In the genomic region with DNA sequence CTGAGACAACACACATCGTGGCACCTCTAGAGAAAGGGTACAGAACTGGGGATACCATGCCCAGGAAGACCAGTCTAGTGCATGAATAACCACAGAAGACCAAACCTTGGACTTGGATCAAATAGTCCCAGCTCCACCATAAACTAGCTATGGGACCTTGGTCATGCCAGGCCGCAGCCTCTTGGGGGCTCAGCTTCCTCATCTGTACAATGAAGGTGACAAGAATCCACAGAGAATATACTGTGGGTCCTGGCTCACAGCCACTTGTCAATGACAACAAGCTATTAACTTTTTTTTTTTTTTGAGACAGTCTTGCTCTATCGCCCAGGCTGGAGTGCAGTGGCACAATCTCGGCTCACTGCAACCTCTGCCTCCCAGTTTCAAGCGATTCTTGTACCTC, we compare ENCODE assay signal across 20 cellular contexts. TPM values are rescaled to one million over a fixed set of nuclear protein-coding genes. Genes with fewer than 3 reads are reported as not detected.
DNase-seq lines count a peak whose midpoint lies in the region; ATAC-seq, FAIRE-seq and TF ChIP-seq lines count a peak whose summit lies in the region.
"Had no signal": no experiment of that assay in that cellular context is flagged by ENCODE, and none has a peak within 500 bp of the region (broad histone marks: within the 10 kb centered on the region; RNA-seq: fewer than 3 reads in every experiment).

No MANE protein-coding gene starts in this region.

- no peaks in the 10 kb centered on the region for H4K20me1 ChIP-seq in hepatocyte (ENCODE audit: insufficient read depth, poor library complexity, severe bottlenecking)

- no peaks in the 10 kb centered on the region for H3K4me1 ChIP-seq in HEK293 (ENCODE audit: control insufficient read depth, insufficient read depth, low read length)
- no peaks in the 10 kb centered on the region for H3K4me1 ChIP-seq in colonic mucosa
- H3K4me1 ChIP-seq in small intestine (ENCODE audit: control insufficient read depth in 2 of 2, insufficient read depth in 1 of 2, low read depth in 1 of 2, low read length in 1 of 2), result no peaks in the 10 kb centered on the region
- H3K4me1 ChIP-seq in hepatocyte (ENCODE audit: insufficient read depth), result peaks cover 5% of the 10 kb centered on the region

- ATAC-seq in GM18505 (IDR thresholded peaks at IDR 0.05; ENCODE audit: unreplicated experiment), result no peak
- ATAC-seq: lower lobe of right lung; stimulated activated naive CD8-positive, alpha-beta T cell treated with anti-CD3 and anti-CD28 coated beads, Interleukin-15, Interleukin-2, amounts not matched to agents 100 U/mL and 50 U/mL, for 24 hours; T-cell had no signal

- TF ChIP-seq POLR2A in GM18505 (IDR thresholded peaks at IDR 0.05; ENCODE audit: borderline replicate concordance, extremely low read depth, insufficient read depth, insufficient read length), result no peak

- 80 to 86% (median 81%) methylated on average over 5 of the region's 5 CpGs for WGBS in small intestine, 3 donors
- 89% methylated on average over 5 of the region's 5 CpGs for WGBS in hepatocyte (ENCODE audit: low lambda C conversion rate, missing lambda C conversion rate)

- peaks cover 12% of the 10 kb centered on the region for H3K79me2 ChIP-seq in hepatocyte

- H3K9me3 ChIP-seq in HEK293 (ENCODE audit: control insufficient read depth, insufficient read depth, low read depth, low read length) (no peaks in the 10 kb centered on the region), colonic mucosa (no peaks in the 10 kb centered on the region), small intestine (ENCODE audit: control insufficient read depth, low read depth) (no peaks in the 10 kb centered on the region), hepatocyte (ENCODE audit: low read depth) (no peaks in the 10 kb centered on the region)
- H3K9me3 ChIP-seq: lower lobe of right lung, spleen, uterus had no signal

- peak overlapping the region; percentile 93 for H3K27ac ChIP-seq in 22Rv1
- H3K27ac ChIP-seq in HEK293 (ENCODE audit: extremely low read depth, low read depth, low read length), result no peak overlapping the region
- peak overlapping the region; percentile 100 for H3K27ac ChIP-seq in RWPE1
- peak overlapping the region in 51 of 59 donors; percentile 2 to 99 (median 65) for H3K27ac ChIP-seq in dorsolateral prefrontal cortex
- no peak overlapping the region for H3K27ac ChIP-seq in colonic mucosa
- no peak overlapping the region for H3K27ac ChIP-seq in small intestine (ENCODE audit: low read depth in 1 of 2, low read length in 1 of 2)
- no peak overlapping the region for H3K27ac ChIP-seq in hepatocyte
- H3K27ac ChIP-seq: HL-60, lower lobe of right lung, spleen, uterus had no signal

- no peak overlapping the region for H3K4me2 ChIP-seq in hepatocyte

- H3K9ac ChIP-seq in colonic mucosa (ENCODE audit: low read depth in 2 of 2, low read length in 2 of 2), result no peak overlapping the region

- no peak overlapping the region for H2AFZ ChIP-seq in hepatocyte

- H3K27me3 ChIP-seq in dorsolateral prefrontal cortex (no peaks in the 10 kb centered on the region), colonic mucosa (no peaks in the 10 kb centered on the region), small intestine (ENCODE audit: control insufficient read depth in 2 of 2, insufficient read depth in 2 of 2, low read length in 2 of 2) (no peaks in the 10 kb centered on the region), hepatocyte (no peaks in the 10 kb centered on the region)
- H3K27me3 ChIP-seq: spleen, uterus had no signal

- CTCF ChIA-PET in HEK293 (lab: Yijun Ruan, JAX), result interaction anchor here (0.6 to 9.5 kb wide), 10 partner anchors 12 to 586 kb away, joined by 3 to 83 read pairs (median 4); partner anchors contain the start of gene SH3GLB2
- CTCF ChIA-PET in RWPE1 (lab: Yijun Ruan, JAX), result interaction anchor here (0.7 kb wide), 1 partner anchor 59 kb away, joined by 4 read pairs; no protein-coding TSS in a partner anchor

- intact Hi-C loops in dorsolateral prefrontal cortex (cut with DNase I) (no loop called here), colonic mucosa (cut with DNase I) (no loop called here)

- POLR2A ChIA-PET in HEK293 (lab: Yijun Ruan, JAX) (interaction anchor here (0.7 kb wide), 1 partner anchor 712 kb away, joined by 3 read pairs; no protein-coding TSS in a partner anchor), RWPE1 (lab: Yijun Ruan, JAX; ENCODE audit: low non-redundant PET) (interaction anchor here (0.6 to 1.0 kb wide), 3 partner anchors 11 to 16 kb away, joined by 3 to 4 read pairs (median 3); no protein-coding TSS in a partner anchor)

- TF ChIP-seq CTCF in 22Rv1 (IDR thresholded peaks at IDR 0.05) (no peak), HEK293 (tag by site-specific recombination; IDR thresholded peaks at IDR 0.05) (no peak), RWPE1 (conservative IDR thresholded peaks at IDR 0.05; ENCODE audit: low read depth) (no peak), dorsolateral prefrontal cortex (IDR thresholded peaks at IDR 0.05 in 54 of 56, conservative IDR thresholded peaks at IDR 0.05 in 2 of 56; ENCODE audit: low read depth in 1 of 56, partially characterized antibody in 56 of 56) (peak in 1 of 56 donors; percentile 7), colonic mucosa (IDR thresholded peaks at IDR 0.05) (no peak), hepatocyte (IDR thresholded peaks at IDR 0.05; ENCODE audit: poor library complexity) (no peak)

- H3K36me3 ChIP-seq in HEK293 (ENCODE audit: control insufficient read depth in 2 of 2, insufficient read depth in 1 of 2, low read length in 2 of 2), result no peaks in the 10 kb centered on the region
- no peaks in the 10 kb centered on the region for H3K36me3 ChIP-seq in colonic mucosa
- no peaks in the 10 kb centered on the region for H3K36me3 ChIP-seq in small intestine (ENCODE audit: control insufficient read depth in 2 of 2, insufficient read depth in 2 of 2, low read length in 2 of 2)
- no peaks in the 10 kb centered on the region for H3K36me3 ChIP-seq in hepatocyte (replicated peaks; ENCODE audit: insufficient read depth, low read depth)
- H3K36me3 ChIP-seq: lower lobe of right lung, spleen, uterus had no signal

- DNase-seq in RWPE1 (ENCODE audit: low spot score) (no peak), dorsolateral prefrontal cortex (no peak), colonic mucosa (no peak), small intestine (no peak), hepatocyte (ENCODE audit: low spot score) (no peak)
- DNase-seq: activated CD4-positive, alpha-beta T cell treated with anti-CD3 and anti-CD28 coated beads for 1 hour; amniotic stem cell; Karpas-422; naive B cell; NCI-H524; stimulated activated naive CD8-positive, alpha-beta T cell treated with anti-CD3 and anti-CD28 coated beads, Interleukin-15, Interleukin-2, amounts not matched to agents 100 U/mL and 50 U/mL, for 24 hours; T-cell; uterus had no signal

- H3K4me3 ChIP-seq in HEK293 (ENCODE audit: low read depth, low read length) (no peak overlapping the region), dorsolateral prefrontal cortex (no peak overlapping the region), colonic mucosa (no peak overlapping the region), small intestine (ENCODE audit: low read depth in 1 of 2, low read length in 2 of 2) (no peak overlapping the region), hepatocyte (no peak overlapping the region)
- H3K4me3 ChIP-seq: lower lobe of right lung, spleen, uterus had no signal

- FAIRE-seq in small intestine (lab: Jason Lieb, UNC), result no peak
- FAIRE-seq: frontal cortex had no signal

- H3K9me2 ChIP-seq in hepatocyte (replicated peaks; ENCODE audit: insufficient read depth), result no peaks in the 10 kb centered on the region

TF ChIP-seq in HEK293, 187 proteins besides CTCF, POLR2A, EP300 and RAD21 (continues in another document):
- TF ChIP-seq, protein P1, sequence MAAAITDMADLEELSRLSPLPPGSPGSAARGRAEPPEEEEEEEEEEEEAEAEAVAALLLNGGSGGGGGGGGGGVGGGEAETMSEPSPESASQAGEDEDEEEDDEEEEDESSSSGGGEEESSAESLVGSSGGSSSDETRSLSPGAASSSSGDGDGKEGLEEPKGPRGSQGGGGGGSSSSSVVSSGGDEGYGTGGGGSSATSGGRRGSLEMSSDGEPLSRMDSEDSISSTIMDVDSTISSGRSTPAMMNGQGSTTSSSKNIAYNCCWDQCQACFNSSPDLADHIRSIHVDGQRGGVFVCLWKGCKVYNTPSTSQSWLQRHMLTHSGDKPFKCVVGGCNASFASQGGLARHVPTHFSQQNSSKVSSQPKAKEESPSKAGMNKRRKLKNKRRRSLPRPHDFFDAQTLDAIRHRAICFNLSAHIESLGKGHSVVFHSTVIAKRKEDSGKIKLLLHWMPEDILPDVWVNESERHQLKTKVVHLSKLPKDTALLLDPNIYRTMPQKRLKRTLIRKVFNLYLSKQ (tag by site-specific recombination; IDR thresholded peaks at IDR 0.05; ENCODE audit: borderline replicate concordance), result no peak
- no peak for TF ChIP-seq HOXC10 (CRISPR knock-in tag; IDR thresholded peaks at IDR 0.05)

RNA-seq across cellular contexts. Expression of gene KYAT1, which starts 3.9 kb away (rescaled TPM):
- total RNA-seq in dorsolateral prefrontal cortex, result 10 to 100 TPM; 22.3 to 55.0 (median 36.5) TPM
- 1 to 10 TPM; 2.0 to 5.1 TPM for total RNA-seq in colonic mucosa
- polyA plus RNA-seq in small intestine, result 1 to 10 TPM; 4.1 to 5.6 (median 4.9) TPM
- total RNA-seq in hepatocyte, result 5.1 and 7.9 TPM in 2 replicates
- polyA plus RNA-seq in hepatocyte, result 8.4 and 8.7 TPM in 2 replicates

RNA-seq across cellular contexts. Expression of gene LRRC8A, which starts 4.1 kb away (rescaled TPM):
- 100 to 1,000 TPM in 48 of 120 experiments, 10 to 100 TPM in 72; 63.8 to 213 (median 95.1) TPM for total RNA-seq in dorsolateral prefrontal cortex
- total RNA-seq in colonic mucosa, result 10 to 100 TPM; 26.5 to 31.5 TPM
- polyA plus RNA-seq in small intestine, result 10 to 100 TPM in 1 of 3 donors, 1 to 10 TPM in 2; 4.1 to 28.4 (median 5.6) TPM
- total RNA-seq in hepatocyte, result 28.8 and 30.7 TPM in 2 replicates
- polyA plus RNA-seq in hepatocyte, result 46.8 and 55.6 TPM in 2 replicates

RNA-seq across cellular contexts. Expression of gene PHYHD1, which starts 42.9 kb away (rescaled TPM):
- total RNA-seq in dorsolateral prefrontal cortex (100 to 1,000 TPM in 1 of 120 experiments, 10 to 100 TPM in 118, 1 to 10 TPM in 1; 8.8 to 113 (median 34.2) TPM), colonic mucosa (1 to 10 TPM; 1.8 to 6.6 TPM), hepatocyte (12.6 and 20.3 TPM in 2 replicates)
- polyA plus RNA-seq in small intestine (1 to 10 TPM; 1.1 to 6.5 (median 3.2) TPM), hepatocyte (25.7 and 32.3 TPM in 2 replicates)

RNA-seq across cellular contexts. Expression of gene SPOUT1, which starts 48.3 kb away (rescaled TPM):
- total RNA-seq in dorsolateral prefrontal cortex (10 to 100 TPM; 26.9 to 97.3 (median 42.1) TPM), colonic mucosa (10 to 100 TPM; 25.1 to 66.6 TPM), hepatocyte (21.9 and 27.3 TPM in 2 replicates)
- polyA plus RNA-seq in small intestine (10 to 100 TPM; 21.0 to 25.1 (median 22.8) TPM), hepatocyte (38.5 and 59.6 TPM in 2 replicates)

RNA-seq across cellular contexts. Expression of gene ENDOG, which starts 59.6 kb away (rescaled TPM):
- total RNA-seq in dorsolateral prefrontal cortex, result 10 to 100 TPM; 20.4 to 57.3 (median 35.8) TPM
- total RNA-seq in colonic mucosa, result 10 to 100 TPM; 59.5 to 66.4 TPM
- polyA plus RNA-seq in small intestine, result 10 to 100 TPM; 34.8 to 79.6 (median 79.4) TPM
- total RNA-seq in hepatocyte, result 18.9 and 22.5 TPM in 2 replicates
- 32.6 and 37.4 TPM in 2 replicates for polyA plus RNA-seq in hepatocyte

Comparison
In these comparisons a context has a peak if more than half of its experiments do, and no peak if none do; other contexts are left out.
1. H3K27ac ChIP-seq: peak in 22Rv1 (single experiment), RWPE1 (single experiment) and dorsolateral prefrontal cortex (51 of 59); none in HEK293 (single experiment), colonic mucosa (single experiment), small intestine (0 of 2) and hepatocyte (single experiment).